In genomic region chr4:119300072-119300387, GRCh38 we compare ENCODE assay signal across 8 cellular contexts. TPM values are rescaled to one million over a fixed set of nuclear protein-coding genes. Genes with fewer than 3 reads are reported as not detected.
A peak's percentile ranks its signal among the peaks of the same experiment; 100 is the strongest.
DNase-seq lines count a peak whose midpoint lies in the region; ATAC-seq and TF ChIP-seq lines count a peak whose summit lies in the region.

No MANE protein-coding gene starts in this region.

- H3K4me1 Mint-ChIP-seq in activated CD8-positive, alpha-beta T cell treated with anti-CD3 and anti-CD28 coated beads, Interleukin-2, amount 10 ng/mL, durations not matched to agents 7 days and 5 days (ENCODE audit: low read depth), result peaks cover 33% of the 10 kb centered on the region
- H3K4me1 Mint-ChIP-seq in osteocyte (ENCODE audit: unreplicated experiment), result peaks cover 23% of the 10 kb centered on the region

- H3K4me3 ChIP-seq in fibroblast of villous mesenchyme (ENCODE audit: low read depth, low read length), result peak overlapping the region; percentile 97

- DNase-seq in activated CD4-positive, CD25-positive, alpha-beta regulatory T cell (lab: John Stamatoyannopoulos, UW), result no peak
- DNase-seq in activated CD8-positive, alpha-beta T cell treated with anti-CD3 and anti-CD28 coated beads, Interleukin-2, amount 10 ng/mL, durations not matched to agents 7 days and 5 days, result peak; percentile 53
- DNase-seq in fibroblast of villous mesenchyme (ENCODE audit: low read depth), result peak; percentile 69
- no peak for DNase-seq in osteocyte (ENCODE audit: extremely low spot score, unreplicated experiment)
- DNase-seq in NCI-H2081 (lab: John Stamatoyannopoulos, UW), result no peak
- no peak for DNase-seq in hippocampal formation (lab: John Stamatoyannopoulos, UW)

- CTCF ChIA-PET in activated CD8-positive, alpha-beta T cell treated with anti-CD3 and anti-CD28 coated beads, Interleukin-2, amount 10 ng/mL, durations not matched to agents 7 days and 5 days (lab: Charles Lee), result interaction anchor here (0.7 to 4.0 kb wide), 15 partner anchors 10 to 329 kb away, joined by 3 to 29 read pairs (median 5); partner anchors contain the start of genes PDE5A and USP53

- H3K36me3 Mint-ChIP-seq in activated CD8-positive, alpha-beta T cell treated with anti-CD3 and anti-CD28 coated beads, Interleukin-2, amount 10 ng/mL, durations not matched to agents 7 days and 5 days (ENCODE audit: low read depth), result peaks cover 46% of the 10 kb centered on the region
- H3K36me3 Mint-ChIP-seq in osteocyte (ENCODE audit: unreplicated experiment), result peaks cover 15% of the 10 kb centered on the region

- no peaks in the 10 kb centered on the region for H3K9me3 Mint-ChIP-seq in activated CD8-positive, alpha-beta T cell treated with anti-CD3 and anti-CD28 coated beads, Interleukin-2, amount 10 ng/mL, durations not matched to agents 7 days and 5 days (ENCODE audit: insufficient read depth)
- no peaks in the 10 kb centered on the region for H3K9me3 Mint-ChIP-seq in osteocyte (ENCODE audit: unreplicated experiment)

- peak overlapping the region; percentile 99 for H3K27ac Mint-ChIP-seq in activated CD8-positive, alpha-beta T cell treated with anti-CD3 and anti-CD28 coated beads, Interleukin-2, amount 10 ng/mL, durations not matched to agents 7 days and 5 days
- peak overlapping the region; percentile 99 for H3K27ac Mint-ChIP-seq in osteocyte (ENCODE audit: unreplicated experiment)

- POLR2A ChIA-PET in activated CD8-positive, alpha-beta T cell treated with anti-CD3 and anti-CD28 coated beads, Interleukin-2, amount 10 ng/mL, durations not matched to agents 7 days and 5 days (lab: Charles Lee), result interaction anchor here (0.7 to 3.0 kb wide), 9 partner anchors 8 to 570 kb away, joined by 3 to 29 read pairs (median 5); partner anchors contain the start of gene USP53

- TF ChIP-seq CTCF in fibroblast of villous mesenchyme (IDR thresholded peaks at IDR 0.05; ENCODE audit: insufficient read depth, low read depth, low read length), result no peak
- TF ChIP-seq CTCF in osteocyte (IDR thresholded peaks at IDR 0.05), result no peak

- peaks cover under 1% of the 10 kb centered on the region for H3K27me3 Mint-ChIP-seq in activated CD8-positive, alpha-beta T cell treated with anti-CD3 and anti-CD28 coated beads, Interleukin-2, amount 10 ng/mL, durations not matched to agents 7 days and 5 days (ENCODE audit: low read depth)
- H3K27me3 Mint-ChIP-seq in osteocyte (ENCODE audit: unreplicated experiment), result no peaks in the 10 kb centered on the region

- ATAC-seq in activated CD4-positive, CD25-positive, alpha-beta regulatory T cell treated with anti-CD3 and anti-CD28 coated beads, Interleukin-2, amount 50 U/mL, for 24 hours, result peak; percentile 5 to 6
- peak; percentile 31 for ATAC-seq in HG03159 (IDR thresholded peaks at IDR 0.05; ENCODE audit: unreplicated experiment)
- ATAC-seq in activated CD8-positive, alpha-beta T cell treated with anti-CD3 and anti-CD28 coated beads, Interleukin-2, amount 10 ng/mL, durations not matched to agents 7 days and 5 days, result peak; percentile 38

- peak overlapping the region; percentile 99 for H3K4me3 Mint-ChIP-seq in activated CD8-positive, alpha-beta T cell treated with anti-CD3 and anti-CD28 coated beads, Interleukin-2, amount 10 ng/mL, durations not matched to agents 7 days and 5 days
- peak overlapping the region; percentile 99 for H3K4me3 Mint-ChIP-seq in osteocyte (ENCODE audit: unreplicated experiment)

RNA-seq across cellular contexts. Expression of gene FABP2, which starts 21.9 kb away (rescaled TPM):
- not detected for total RNA-seq in activated CD8-positive, alpha-beta T cell treated with anti-CD3 and anti-CD28 coated beads, Interleukin-2, amount 10 ng/mL, durations not matched to agents 7 days and 5 days
- total RNA-seq in fibroblast of villous mesenchyme (not detected in 2 replicates), osteocyte (0.13 TPM in 1 of 2 replicates, not detected in the other)

Comparison
In these comparisons a context has a peak if more than half of its experiments do, and no peak if none do; other contexts are left out.
1. DNase-seq: peak in activated CD8-positive, alpha-beta T cell treated with anti-CD3 and anti-CD28 coated beads, Interleukin-2, amount 10 ng/mL, durations not matched to agents 7 days and 5 days (single experiment) and fibroblast of villous mesenchyme (single experiment); none in activated CD4-positive, CD25-positive, alpha-beta regulatory T cell (0 of 4), osteocyte (single experiment), NCI-H2081 (0 of 2) and hippocampal formation (0 of 2).
2. Peak in every context shown above with its lines, with median percentiles within 50 percentile points of each other: ATAC-seq.